In the genomic region with DNA sequence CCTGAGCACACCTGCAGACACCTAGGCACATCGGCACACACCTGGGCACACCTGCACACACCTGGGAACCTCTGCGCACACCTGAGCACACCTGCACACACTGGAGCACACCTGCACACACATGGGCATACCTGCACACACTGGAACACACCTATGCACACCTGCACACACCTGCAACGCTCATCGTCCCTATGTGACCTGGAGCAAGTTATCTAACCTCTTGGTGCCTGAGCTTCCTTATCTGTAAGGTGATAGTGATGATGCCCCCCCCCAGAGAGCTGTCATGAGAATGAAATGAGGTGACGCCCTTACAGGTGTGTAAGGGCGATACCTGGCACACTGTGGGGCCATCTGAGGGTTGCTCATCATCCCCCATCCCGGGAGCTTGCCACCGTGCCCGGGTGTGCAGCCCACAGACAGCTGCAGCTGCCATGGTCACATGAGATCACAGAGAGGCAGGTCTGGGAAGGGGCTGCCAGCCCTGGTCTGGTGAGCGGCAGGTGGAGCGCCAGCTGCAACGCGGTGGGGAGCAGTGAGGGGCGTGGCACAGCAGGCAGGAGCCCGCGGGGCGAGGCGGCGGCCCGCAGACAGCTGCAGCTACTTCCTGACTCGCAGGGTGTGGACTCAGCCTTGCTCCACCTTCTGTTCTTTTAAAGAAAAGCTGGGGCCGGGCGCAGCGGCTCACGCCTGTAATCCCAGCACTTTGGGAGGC, we compare ENCODE assay signal across 8 cellular contexts. TPM values are rescaled to one million over a fixed set of nuclear protein-coding genes. Genes with fewer than 3 reads are reported as not detected.
A peak's percentile ranks its signal among the peaks of the same experiment; 100 is the strongest.
DNase-seq lines count a peak whose midpoint lies in the region; ATAC-seq, FAIRE-seq and TF ChIP-seq lines count a peak whose summit lies in the region.

No MANE protein-coding gene starts in this region.

- peaks cover 27% of the 10 kb centered on the region for H3K4me1 Mint-ChIP-seq in activated naive CD4-positive, alpha-beta T cell treated with anti-CD3 and anti-CD28 coated beads, Interleukin-2, amount 50 U/mL, for 24 hours
- peaks cover 40 to 87% (median 49%) of the 10 kb centered on the region in 3 donors for H3K4me1 Mint-ChIP-seq in naive B cell

- H3K9me3 Mint-ChIP-seq in activated naive CD4-positive, alpha-beta T cell treated with anti-CD3 and anti-CD28 coated beads, Interleukin-2, amount 50 U/mL, for 24 hours, result no peaks in the 10 kb centered on the region
- H3K9me3 Mint-ChIP-seq in naive B cell, result peaks cover 0 to 3% (median 0%) of the 10 kb centered on the region in 7 donors

- ATAC-seq in RWPE2 (ENCODE audit: low read depth) (peak; percentile 73), naive B cell (ENCODE audit: low read depth in 2 of 2) (peak; percentile 87 to 88)

- peak overlapping the region; percentile 57 for H3K4me3 Mint-ChIP-seq in activated naive CD4-positive, alpha-beta T cell treated with anti-CD3 and anti-CD28 coated beads, Interleukin-2, amount 50 U/mL, for 24 hours
- peak overlapping the region; percentile 72 to 95 (median 84) for H3K4me3 Mint-ChIP-seq in naive B cell

- no peak for FAIRE-seq in RCC 7860 (lab: Jason Lieb, UNC)

- in situ Hi-C loops in brain microvascular endothelial cell (cut with HindIII; ENCODE audit: low pct_ligation_motif_present, low sequenced_read_pairs), result no loop called here

- DNase-seq in GM20000 (ENCODE audit: low spot score), result peak; percentile 85
- peak; percentile 77 for DNase-seq in MV-4-11 (lab: John Stamatoyannopoulos, UW)
- no peak for DNase-seq in RWPE2 (ENCODE audit: low spot score)
- peak; percentile 87 for DNase-seq in naive B cell
- DNase-seq in brain microvascular endothelial cell, result no peak
- no peak for DNase-seq in RCC 7860 (ENCODE audit: low spot score)

- no peak overlapping the region for H3K27ac Mint-ChIP-seq in activated naive CD4-positive, alpha-beta T cell treated with anti-CD3 and anti-CD28 coated beads, Interleukin-2, amount 50 U/mL, for 24 hours
- peak overlapping the region; percentile 88 to 99 (median 96) for H3K27ac Mint-ChIP-seq in naive B cell

- H3K27me3 ChIP-seq in BLaER1, result no peaks in the 10 kb centered on the region
- peaks cover 6% of the 10 kb centered on the region for H3K27me3 ChIP-seq in RWPE2 (ENCODE audit: insufficient read depth, poor library complexity, severe bottlenecking)
- peaks cover 37% of the 10 kb centered on the region for H3K27me3 ChIP-seq in brain microvascular endothelial cell (replicated peaks)

- H3K36me3 ChIP-seq in BLaER1, result peaks cover 16% of the 10 kb centered on the region; the same call in 1 of the 2 replicates
- H3K36me3 ChIP-seq in RWPE2 (ENCODE audit: low read depth), result no peaks in the 10 kb centered on the region
- H3K36me3 ChIP-seq in brain microvascular endothelial cell (replicated peaks), result no peaks in the 10 kb centered on the region

- H4K20me1 ChIP-seq in BLaER1, result no peaks in the 10 kb centered on the region

- H3K27ac ChIP-seq in BLaER1, result peak overlapping the region; percentile 87
- no peak overlapping the region for H3K27ac ChIP-seq in RWPE2 (ENCODE audit: poor library complexity, severe bottlenecking)
- H3K27ac ChIP-seq in brain microvascular endothelial cell, result no peak overlapping the region

- peak overlapping the region; percentile 58 for H3K4me3 ChIP-seq in BLaER1
- H3K4me3 ChIP-seq in RWPE2 (ENCODE audit: severe bottlenecking), result no peak overlapping the region
- H3K4me3 ChIP-seq in brain microvascular endothelial cell (ENCODE audit: low read depth, low read length), result no peak overlapping the region

- no peak for TF ChIP-seq CTCF in GM20000 (IDR thresholded peaks at IDR 0.05; ENCODE audit: extremely low read depth, missing control alignments)
- TF ChIP-seq CTCF in RWPE2 (IDR thresholded peaks at IDR 0.05; ENCODE audit: poor library complexity, severe bottlenecking), result no peak
- no peak for TF ChIP-seq CTCF in brain microvascular endothelial cell (IDR thresholded peaks at IDR 0.05; ENCODE audit: low read depth, low read length, missing control alignments)

- no peaks in the 10 kb centered on the region for H3K27me3 Mint-ChIP-seq in activated naive CD4-positive, alpha-beta T cell treated with anti-CD3 and anti-CD28 coated beads, Interleukin-2, amount 50 U/mL, for 24 hours
- H3K27me3 Mint-ChIP-seq in naive B cell, result no peaks in the 10 kb centered on the region

- H3K9ac ChIP-seq in BLaER1, result peak overlapping the region; percentile 59; the same call in 1 of the 2 replicates

- H3K9me3 ChIP-seq in BLaER1 (peaks cover 16% of the 10 kb centered on the region; the same call in 1 of the 2 replicates), RWPE2 (ENCODE audit: severe bottlenecking) (no peaks in the 10 kb centered on the region)

- H3K4me2 ChIP-seq in BLaER1, result peak overlapping the region; percentile 96

- H3K4me1 ChIP-seq in BLaER1 (peaks cover 98% of the 10 kb centered on the region), RWPE2 (ENCODE audit: insufficient read depth, poor library complexity, severe bottlenecking) (no peaks in the 10 kb centered on the region)

- H3K36me3 Mint-ChIP-seq in activated naive CD4-positive, alpha-beta T cell treated with anti-CD3 and anti-CD28 coated beads, Interleukin-2, amount 50 U/mL, for 24 hours, result no peaks in the 10 kb centered on the region
- H3K36me3 Mint-ChIP-seq in naive B cell, result peaks cover 0 to 6% of the 10 kb centered on the region in 2 donors

RNA-seq across cellular contexts. Expression of gene FBRSL1, which starts 59.9 kb away (rescaled TPM):
- polyA plus RNA-seq in naive B cell (ENCODE audit: low read depth in 6 of 6), result 1 to 10 TPM in 5 of 6 donors, under 1 TPM in 1; 0.60 to 5.8 (median 2.9) TPM

Comparison
In these comparisons a context has a peak if more than half of its experiments do, and no peak if none do; other contexts are left out.
1. DNase-seq: peak in GM20000 (single experiment), MV-4-11 (single experiment) and naive B cell (single experiment); none in RWPE2 (single experiment), brain microvascular endothelial cell (single experiment) and RCC 7860 (single experiment).